1 cellular context compared by ENCODE assay signal in genomic region chr2:186534406-186534805, GRCh38.
TF ChIP-seq lines count a peak whose summit lies in the region.

No MANE protein-coding gene starts in this region.

TF ChIP-seq in HepG2, 621 proteins besides CTCF, POLR2A, EP300 and RAD21:
- TF ChIP-seq ONECUT2 (CRISPR knock-in tag; IDR thresholded peaks at IDR 0.05) = no peak
- no peak for TF ChIP-seq CREB1 (IDR thresholded peaks at IDR 0.05)
- 0 out of 2 replicates have a peak, but pooled peaks have one; percentile 2 for TF ChIP-seq CREB1 (CRISPR knock-in tag; IDR thresholded peaks at IDR 0.05)
- TF ChIP-seq ZNF674 (CRISPR knock-in tag; IDR thresholded peaks at IDR 0.05; ENCODE audit: low read depth) = no peak
- 0 out of 2 replicates have a peak, but pooled peaks have one; percentile 2 for TF ChIP-seq HMG20A (CRISPR knock-in tag; IDR thresholded peaks at IDR 0.05; ENCODE audit: borderline replicate concordance)
